9 cellular contexts compared by ENCODE assay signal in genomic region chr1:228697209-228698016, GRCh38. TPM values are rescaled to one million over a fixed set of nuclear protein-coding genes. Genes with fewer than 3 reads are reported as not detected.
DNase-seq lines count a peak whose midpoint lies in the region; ATAC-seq lines count a peak whose summit lies in the region.
"Had no signal": no experiment of that assay in that cellular context is flagged by ENCODE, and none has a peak within 500 bp of the region (broad histone marks: within the 10 kb centered on the region; RNA-seq: fewer than 3 reads in every experiment).

No MANE protein-coding gene starts in this region.

- peak; percentile 43 for DNase-seq in Caki2 (ENCODE audit: low read depth)
- peak; percentile 32 for DNase-seq in NCI-H1105 treated with DMSO at 0.1 percent for 48 hours (lab: John Stamatoyannopoulos, UW)
- DNase-seq in cerebellar cortex (ENCODE audit: low spot score) = peak; percentile 3
- peak; percentile 56 for DNase-seq in mucosa of gallbladder (ENCODE audit: low spot score)
- DNase-seq in activated naive CD4-positive, alpha-beta T cell treated with Interleukin-2 at 50 U/mL for 16 hours = no peak

- in situ Hi-C loops in Caki2 (cut with HindIII; ENCODE audit: low pct_unique_long_range_greater_than_20kb, low sequenced_read_pairs) = no loop called here

- ATAC-seq in HG02840 (IDR thresholded peaks at IDR 0.05; ENCODE audit: low FRiP score, unreplicated experiment) = no peak
- no peak for ATAC-seq in HG03342 (IDR thresholded peaks at IDR 0.05; ENCODE audit: unreplicated experiment)
- no peak for ATAC-seq in HG02885 (IDR thresholded peaks at IDR 0.05; ENCODE audit: poor library complexity, unreplicated experiment)
- ATAC-seq: GM12878 had no signal

RNA-seq across cellular contexts. Expression of gene RHOU, which starts 37.9 kb away (rescaled TPM):
- 0.23 and 0.81 TPM in 2 replicates for total RNA-seq in Caki2 (2014; rRNA removed; shearing (Covaris generic); ENCODE audit: low replicate concordance)
- total RNA-seq in mucosa of gallbladder = 80.4 TPM
- total RNA-seq: GM12878 had no signal

Comparison
In these comparisons a context has a peak if more than half of its experiments do, and no peak if none do; other contexts are left out.
1. RNA of gene RHOU, which starts 37.9 kb away (total RNA-seq): 80.4 TPM in mucosa of gallbladder (single experiment); 0.23 to 0.81 TPM in Caki2; every median in the first group is over 10 times any median in the second.